Comparison of ENCODE assay signal across 27 cellular contexts in the genomic region with DNA sequence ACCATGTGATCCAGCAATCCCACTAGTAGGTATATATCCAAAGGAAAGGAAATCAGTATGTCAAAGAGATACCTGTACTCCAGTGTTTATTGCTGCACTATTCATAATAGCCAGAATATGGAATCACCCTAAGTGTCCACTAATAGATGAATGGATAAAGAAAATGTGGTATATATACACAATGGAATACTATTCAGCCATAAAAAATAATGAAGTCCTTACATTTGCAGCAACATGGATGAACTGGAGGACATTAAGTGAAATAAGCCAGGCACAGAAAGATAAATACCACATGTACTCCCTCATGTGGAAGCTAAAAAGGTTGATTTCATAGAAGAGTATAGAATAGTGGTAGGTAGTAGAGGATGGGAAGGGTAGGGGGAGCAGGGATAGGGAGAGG.
"Had no signal": no experiment of that assay in that cellular context is flagged by ENCODE, and none has a peak within 500 bp of the region (broad histone marks: within the 10 kb centered on the region; RNA-seq: fewer than 3 reads in every experiment).

No MANE protein-coding gene starts in this region.

- ATAC-seq: psoas muscle; right cardiac atrium; right lobe of liver; stimulated activated effector memory CD8-positive, alpha-beta T cell treated with anti-CD3 and anti-CD28 coated beads, Interleukin-12 subunit alpha, Interleukin-12 subunit beta, amount 100 ng/mL, for 72 hours; stimulated activated naive B cell treated with anti-CD40 and anti-IgM and Interleukin-4, amounts not matched to agents 10 μg/mL and 1 μg/mL and 100 μg/mL, for 72 hours had no signal

- H3K4me2 ChIP-seq: neural progenitor cell had no signal

- H3K4me1 ChIP-seq: neural progenitor cell, parathyroid adenoma, psoas muscle, right lobe of liver, sigmoid colon, stomach, tibial nerve, upper lobe of left lung, vagina had no signal

- H2AFZ ChIP-seq: neural progenitor cell, parathyroid adenoma had no signal

- H3K27me3 ChIP-seq: neural progenitor cell, ovary, right lobe of liver, sigmoid colon, stomach, thyroid gland, tibial nerve, upper lobe of left lung, vagina had no signal

- H3K9me3 ChIP-seq: ovary, right lobe of liver, sigmoid colon, stomach, thoracic aorta, thyroid gland, tibial nerve, upper lobe of left lung, vagina had no signal

- H3K4me3 Mint-ChIP-seq: nephron; neural progenitor cell; stimulated activated effector memory CD8-positive, alpha-beta T cell treated with anti-CD3 and anti-CD28 coated beads, Interleukin-12 subunit alpha, Interleukin-12 subunit beta, amount 100 ng/mL, for 72 hours; stimulated activated naive B cell treated with anti-CD40 and anti-IgM and Interleukin-4, amounts not matched to agents 10 μg/mL and 1 μg/mL and 100 μg/mL, for 72 hours; stimulated activated naive CD8-positive, alpha-beta T cell treated with anti-CD3 and anti-CD28 coated beads, Interleukin-15, Interleukin-2, amounts not matched to agents 100 ng/mL and 50 ng/mL, for 24 hours had no signal

- H3K4me1 Mint-ChIP-seq: nephron, neural progenitor cell had no signal

- H3K4me3 ChIP-seq: neural progenitor cell, ovary, psoas muscle, right lobe of liver, sigmoid colon, stomach, thoracic aorta, thyroid gland, tibial nerve, upper lobe of left lung, vagina had no signal

- H3K27ac ChIP-seq: neural progenitor cell, ovary, parathyroid adenoma, psoas muscle, right lobe of liver, sigmoid colon, stomach, thoracic aorta, thyroid gland, tibial nerve, upper lobe of left lung, vagina had no signal

- H3K36me3 ChIP-seq: ovary had no signal

- DNase-seq: occipital lobe; ovary; posterior cingulate gyrus; psoas muscle; right cardiac atrium; right lobe of liver; sigmoid colon; small intestine; stimulated activated CD4-positive, alpha-beta T cell treated with anti-CD3 and anti-CD28 coated beads, Interleukin-15, amount 100 ng/mL, for 24 hours; stimulated activated CD4-positive, alpha-beta T cell treated with anti-CD3 and anti-CD28 coated beads, Interleukin-2, amount 100 ng/mL, for 24 hours; stimulated activated CD4-positive, alpha-beta T cell treated with anti-CD3 and anti-CD28 coated beads, Interleukin-2, amount 100 ng/mL, for 48 hours; stimulated activated CD4-positive, alpha-beta T cell treated with anti-CD3 and anti-CD28 coated beads, Interleukin-4, amount 100 ng/mL, for 24 hours; stimulated activated naive B cell treated with anti-CD40 and anti-IgM and Interleukin-4, amounts not matched to agents 10 μg/mL and 1 μg/mL and 100 μg/mL, for 72 hours; stimulated activated naive CD4-positive, alpha-beta T cell treated with Interleukin-2 at 50 U/mL for 16 hours; stomach; thyroid gland; trophoblast cell; upper lobe of left lung had no signal

- H3K27ac Mint-ChIP-seq: nephron; neural progenitor cell; progenitor cell of endocrine pancreas; stimulated activated naive B cell treated with anti-CD40 and anti-IgM and Interleukin-4, amounts not matched to agents 10 μg/mL and 1 μg/mL and 100 μg/mL, for 72 hours; stimulated activated naive CD8-positive, alpha-beta T cell treated with anti-CD3 and anti-CD28 coated beads, Interleukin-15, Interleukin-2, amounts not matched to agents 100 ng/mL and 50 ng/mL, for 24 hours had no signal

- H3K9me3 Mint-ChIP-seq: nephron; neural progenitor cell; stimulated activated naive CD8-positive, alpha-beta T cell treated with anti-CD3 and anti-CD28 coated beads, Interleukin-15, Interleukin-2, amounts not matched to agents 100 ng/mL and 50 ng/mL, for 24 hours had no signal

- H3K79me2 ChIP-seq: parathyroid adenoma had no signal

- H3K9ac ChIP-seq: neural progenitor cell, parathyroid adenoma had no signal

- H3K27me3 Mint-ChIP-seq: progenitor cell of endocrine pancreas; stimulated activated naive B cell treated with anti-CD40 and anti-IgM and Interleukin-4, amounts not matched to agents 10 μg/mL and 1 μg/mL and 100 μg/mL, for 72 hours; stimulated activated naive CD8-positive, alpha-beta T cell treated with anti-CD3 and anti-CD28 coated beads, Interleukin-15, Interleukin-2, amounts not matched to agents 100 ng/mL and 50 ng/mL, for 24 hours had no signal
